18 cellular contexts compared by ENCODE assay signal in the genomic region with DNA sequence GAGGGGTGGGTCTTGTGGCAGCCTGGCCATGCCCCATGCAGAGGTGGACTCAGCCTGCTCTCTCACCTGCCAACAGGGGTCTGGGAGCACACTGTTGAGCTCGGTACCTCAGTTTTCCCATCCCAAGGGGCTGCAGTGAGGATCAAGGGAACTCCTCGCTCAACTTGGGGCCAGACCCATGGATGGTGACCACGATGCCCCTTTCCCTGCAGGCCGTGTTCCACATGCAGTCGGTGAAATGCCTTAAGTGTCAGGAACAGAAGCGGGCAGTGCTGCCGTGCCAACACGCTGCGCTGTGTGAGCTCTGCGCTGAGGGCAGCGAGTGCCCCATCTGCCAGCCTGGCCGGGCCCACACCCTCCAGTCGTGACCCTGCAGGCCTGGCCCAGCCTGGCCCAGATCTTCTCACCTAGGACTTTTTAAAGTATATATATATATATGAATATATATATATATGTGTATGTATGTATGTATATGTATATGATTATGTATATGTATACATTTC. TPM values are rescaled to one million over a fixed set of nuclear protein-coding genes. Genes with fewer than 3 reads are reported as not detected.
DNase-seq lines count a peak whose midpoint lies in the region; ATAC-seq and TF ChIP-seq lines count a peak whose summit lies in the region.
"Had no signal": no experiment of that assay in that cellular context is flagged by ENCODE, and none has a peak within 500 bp of the region (broad histone marks: within the 10 kb centered on the region; RNA-seq: fewer than 3 reads in every experiment).

No MANE protein-coding gene starts in this region.

- H4K8ac ChIP-seq in neuronal stem cell (ENCODE audit: low read depth, low read length): no peak overlapping the region

- no peak overlapping the region for H2BK120ac ChIP-seq in neuronal stem cell (ENCODE audit: low read depth, low read length)

- H2BK5ac ChIP-seq in neuronal stem cell (ENCODE audit: low read length): no peak overlapping the region

- H4K91ac ChIP-seq in neuronal stem cell (ENCODE audit: low read depth, low read length, poor library complexity): no peak overlapping the region

- no peak overlapping the region for H3K27ac ChIP-seq in neuronal stem cell (replicated peaks; ENCODE audit: low read length)
- H3K27ac ChIP-seq: GM23248, Peyer's patch had no signal

- H3K4me1 Mint-ChIP-seq in Calu3 (ENCODE audit: low read depth, unreplicated experiment) (peaks cover 6% of the 10 kb centered on the region), brain (peaks cover 25% of the 10 kb centered on the region)

- H3K4me3 Mint-ChIP-seq in Calu3 (ENCODE audit: low read depth, unreplicated experiment) (no peak overlapping the region), brain (no peak overlapping the region)

- H2BK12ac ChIP-seq in neuronal stem cell (ENCODE audit: low read length): no peak overlapping the region

- H3K18ac ChIP-seq in neuronal stem cell (ENCODE audit: low read length): no peak overlapping the region

- no peak overlapping the region for H2AK5ac ChIP-seq in neuronal stem cell (ENCODE audit: low read depth, low read length)

- H3K27ac Mint-ChIP-seq in Calu3 (ENCODE audit: unreplicated experiment) (peak overlapping the region; percentile 27), brain (peak overlapping the region in 3 of 5 experiments; percentile 41 to 52 (median 50))

- no peaks in the 10 kb centered on the region for H3K27me3 ChIP-seq in GM06990 (replicated peaks; ENCODE audit: control insufficient read depth, insufficient read depth, low read length)
- H3K27me3 ChIP-seq in neuronal stem cell (ENCODE audit: control insufficient read depth in 3 of 3, insufficient read depth in 3 of 3, low read depth in 1 of 3, low read length in 3 of 3): no peaks in the 10 kb centered on the region
- H3K27me3 ChIP-seq: Peyer's patch had no signal

- H2AFZ ChIP-seq in neuronal stem cell (ENCODE audit: low read length): no peak overlapping the region
- H2AFZ ChIP-seq: GM23248 had no signal

- H3K4me1 ChIP-seq in neuronal stem cell (ENCODE audit: control insufficient read depth in 2 of 2, insufficient read depth in 1 of 2, low read depth in 1 of 2, low read length in 2 of 2): peaks cover 6 to 11% of the 10 kb centered on the region in 2 donors

- H3K4ac ChIP-seq in neuronal stem cell (ENCODE audit: low read length): no peak overlapping the region

- peaks cover 74% of the 10 kb centered on the region for H3K36me3 Mint-ChIP-seq in Calu3 (ENCODE audit: insufficient read depth, unreplicated experiment)
- H3K36me3 Mint-ChIP-seq in brain: peaks cover 24% of the 10 kb centered on the region

- no peak overlapping the region for H2BK15ac ChIP-seq in neuronal stem cell (ENCODE audit: low read length)

- DNase-seq in Calu3 (no peak), GM06990 (ENCODE audit: extremely low read depth, insufficient read length) (peak; percentile 6), neuronal stem cell (ENCODE audit: low spot score) (no peak), islet precursor cell (no peak), GF-D8 (lab: John Stamatoyannopoulos, UW) (no peak)
- DNase-seq: CD8-positive, alpha-beta memory T cell; GM23248; NCI-H1092 treated with DMSO at 0.1 percent for 48 hours; NCI-H146; NCI-H2081; NCI-H446 treated with DMSO at 0.1 percent for 48 hours; NK-92 treated with Interleukin-12 subunit alpha and Interleukin-12 subunit beta, amount 100 ng/mL, for 24 hours; Peyer's patch; SHP77 had no signal

- intact Hi-C loops in Calu3 (cut with micrococcal nuclease; ENCODE audit: unreplicated experiment): no loop called here

- H3K9me3 Mint-ChIP-seq in Calu3 (ENCODE audit: low read depth, unreplicated experiment): no peaks in the 10 kb centered on the region
- no peaks in the 10 kb centered on the region for H3K9me3 Mint-ChIP-seq in brain
- H3K9me3 Mint-ChIP-seq: CD8-positive, alpha-beta memory T cell had no signal

- no peak overlapping the region for H3K14ac ChIP-seq in neuronal stem cell (ENCODE audit: low read length)

- no TSS peak for BruUV-seq in Calu3 (replicated peaks; lab: Mats Ljungman, UMichigan)

- H3K4me3 ChIP-seq in GM06990 (replicated peaks; ENCODE audit: low read depth, low read length) (no peak overlapping the region), neuronal stem cell (ENCODE audit: low read length in 2 of 2) (no peak overlapping the region)
- H3K4me3 ChIP-seq: GM23248, Peyer's patch, SK-N-MC had no signal

- no peak overlapping the region for H3K4me2 ChIP-seq in neuronal stem cell (ENCODE audit: insufficient read depth, low read length, poor library complexity, severe bottlenecking)

- H3K36me3 ChIP-seq in GM06990 (ENCODE audit: control insufficient read depth, insufficient read depth, low read length) (peaks cover 42% of the 10 kb centered on the region), neuronal stem cell (replicated peaks in 1 of 2; ENCODE audit: control insufficient read depth in 2 of 2, insufficient read depth in 2 of 2, low read length in 2 of 2) (peaks cover 56 to 73% of the 10 kb centered on the region in 2 donors)

- no peak for ATAC-seq in GM18907 (IDR thresholded peaks at IDR 0.05; ENCODE audit: unreplicated experiment)
- ATAC-seq: HCT116 had no signal

- WGBS in neuronal stem cell (ENCODE audit: extremely low coverage in 2 of 2, insufficient read length in 2 of 2, insufficient replicate concordance in 1 of 2), 2 donors: no CpG with 5 or more reads among the region's 13 CpGs

- no peaks in the 10 kb centered on the region for H3K9me3 ChIP-seq in neuronal stem cell (replicated peaks in 1 of 2; ENCODE audit: control insufficient read depth in 2 of 2, insufficient read depth in 1 of 2, low read depth in 1 of 2, low read length in 2 of 2)
- H3K9me3 ChIP-seq: Peyer's patch had no signal

- no peak for TF ChIP-seq CTCF in Calu3 (IDR thresholded peaks at IDR 0.05; ENCODE audit: unreplicated experiment)
- TF ChIP-seq CTCF in GM06990 (IDR thresholded peaks at IDR 0.05; ENCODE audit: insufficient read depth, low read length, poor library complexity, severe bottlenecking): no peak
- no peak for TF ChIP-seq CTCF in brain (conservative IDR thresholded peaks at IDR 0.05)

- peaks cover 9% of the 10 kb centered on the region for H3K79me1 ChIP-seq in neuronal stem cell (ENCODE audit: low read depth, low read length)

- H3K9ac ChIP-seq in neuronal stem cell (ENCODE audit: low read depth, low read length, poor library complexity): peak overlapping the region; percentile 63
- H3K9ac ChIP-seq: GM23248 had no signal

- CTCF ChIA-PET in Calu3 (lab: Charles Lee): no interaction called here

- H3K27me3 Mint-ChIP-seq in Calu3 (ENCODE audit: unreplicated experiment) (no peaks in the 10 kb centered on the region), brain (no peaks in the 10 kb centered on the region)
- H3K27me3 Mint-ChIP-seq: CD8-positive, alpha-beta memory T cell had no signal

- H3K23ac ChIP-seq in neuronal stem cell (ENCODE audit: low read depth, low read length, poor library complexity): no peak overlapping the region

RNA-seq across cellular contexts. Expression of gene UNC13D, which starts 20.1 kb away (rescaled TPM):
- total RNA-seq in Calu3 (2022): 103 and 104 TPM in 2 replicates
- polyA plus RNA-seq in brain (ENCODE audit: insufficient read depth, low read depth, low replicate concordance): 1.8 TPM
- 1.4 TPM for polyA plus RNA-seq in neuronal stem cell (2013, experiment 1 of 2)
- polyA plus RNA-seq in neuronal stem cell (2013, experiment 2 of 2): 0.90 TPM

RNA-seq across cellular contexts. Expression of gene WBP2, which starts 31.0 kb away (rescaled TPM):
- 126 and 133 TPM in 2 replicates for total RNA-seq in Calu3 (2022)
- 502 TPM for polyA plus RNA-seq in brain (ENCODE audit: insufficient read depth, low read depth, low replicate concordance)
- polyA plus RNA-seq in neuronal stem cell (2013, experiment 1 of 2): 80.4 TPM
- 79.8 TPM for polyA plus RNA-seq in neuronal stem cell (2013, experiment 2 of 2)

RNA-seq across cellular contexts. Expression of gene UNK, which starts 39.5 kb away (rescaled TPM):
- 26.0 and 29.7 TPM in 2 replicates for total RNA-seq in Calu3 (2022)
- polyA plus RNA-seq in brain (ENCODE audit: insufficient read depth, low read depth, low replicate concordance): 34.9 TPM
- polyA plus RNA-seq in neuronal stem cell (2013, experiment 1 of 2): 25.1 TPM
- polyA plus RNA-seq in neuronal stem cell (2013, experiment 2 of 2): 26.8 TPM

RNA-seq across cellular contexts. Expression of gene TRIM47, which starts 54.3 kb away (rescaled TPM):
- total RNA-seq in Calu3 (2022): 51.2 and 54.1 TPM in 2 replicates
- polyA plus RNA-seq in brain (ENCODE audit: insufficient read depth, low read depth, low replicate concordance): 46.1 TPM
- 1.2 TPM for polyA plus RNA-seq in neuronal stem cell (2013, experiment 1 of 2)
- polyA plus RNA-seq in neuronal stem cell (2013, experiment 2 of 2): 0.68 TPM

RNA-seq across cellular contexts. Expression of gene GALK1, which starts 59.1 kb away (rescaled TPM):
- total RNA-seq in Calu3 (2022): 20.4 and 20.5 TPM in 2 replicates
- polyA plus RNA-seq in brain (ENCODE audit: insufficient read depth, low read depth, low replicate concordance): 26.8 TPM
- polyA plus RNA-seq in neuronal stem cell (2013, experiment 1 of 2): 20.1 TPM
- 18.5 TPM for polyA plus RNA-seq in neuronal stem cell (2013, experiment 2 of 2)
